ENCODE assay signal across 8 cellular contexts in the genomic region with DNA sequence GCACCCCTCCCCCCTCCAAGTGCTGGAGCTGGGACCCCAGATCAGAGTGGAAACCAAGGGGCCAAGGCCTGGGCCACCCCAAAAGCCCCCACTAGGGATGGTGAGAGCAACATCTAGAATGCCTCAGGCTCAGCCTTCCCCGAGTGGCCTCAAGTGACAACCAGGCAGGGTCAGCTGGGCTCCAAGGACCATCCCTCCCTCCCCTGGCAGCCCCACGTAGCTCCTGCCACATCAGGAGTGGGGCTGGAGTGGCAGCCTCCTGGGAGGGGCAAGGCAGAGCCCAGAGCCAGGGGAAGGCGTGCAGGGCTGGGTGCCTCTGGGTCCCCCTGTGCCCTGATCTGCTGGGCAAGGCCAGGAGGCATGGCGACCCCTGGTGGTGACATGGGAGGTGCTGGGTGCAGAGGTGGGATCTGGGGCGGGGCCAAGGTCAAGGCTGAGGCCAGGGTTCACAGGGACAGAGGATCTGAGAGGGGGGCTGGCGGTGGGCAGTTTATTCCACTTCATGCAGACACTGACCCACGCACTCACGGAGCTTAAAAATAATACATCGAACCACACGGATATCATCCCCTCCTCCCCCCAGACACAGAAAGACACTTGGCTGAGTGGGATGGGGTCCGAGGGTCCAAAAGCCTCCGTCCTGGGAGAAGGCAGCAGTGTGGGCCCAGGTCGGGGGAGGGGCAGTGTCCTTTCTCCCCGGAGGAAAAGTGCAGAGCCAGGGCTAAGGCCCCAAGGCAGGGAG. TPM values are rescaled to one million over a fixed set of nuclear protein-coding genes. Genes with fewer than 3 reads are reported as not detected.
DNase-seq lines count a peak whose midpoint lies in the region; ATAC-seq and TF ChIP-seq lines count a peak whose summit lies in the region.

No MANE protein-coding gene starts in this region.

- no peaks in the 10 kb centered on the region for H3K4me1 Mint-ChIP-seq in activated CD8-positive, alpha-beta memory T cell treated with anti-CD3 and anti-CD28 coated beads, Interleukin-2, amount 10 ng/mL, durations not matched to agents 7 days and 5 days
- H3K4me1 Mint-ChIP-seq in naive thymus-derived CD8-positive, alpha-beta T cell = peaks cover 6 to 11% (median 8%) of the 10 kb centered on the region in 4 donors
- peaks cover 21 to 40% of the 10 kb centered on the region in 2 donors for H3K4me1 Mint-ChIP-seq in stimulated activated naive B cell treated with anti-CD40 and anti-IgM and Interleukin-4, amounts not matched to agents 10 μg/mL and 1 μg/mL and 100 μg/mL, for 72 hours

- TF ChIP-seq CTCF in GM12864 (IDR thresholded peaks at IDR 0.05; ENCODE audit: low read depth, low read length, missing control alignments) = peak; percentile 95
- peak; percentile 77 for TF ChIP-seq CTCF in epithelial cell of esophagus (IDR thresholded peaks at IDR 0.05; ENCODE audit: insufficient read depth, low read depth, low read length, missing control alignments)

- POLR2A ChIA-PET in naive thymus-derived CD8-positive, alpha-beta T cell (lab: Charles Lee) = interaction anchor here (1.1 to 45.7 kb wide), 4 partner anchors 9 to 150 kb away, joined by 4 to 2449 read pairs (median 10); a partner anchor contains a TSS

- no peaks in the 10 kb centered on the region for H3K9me3 Mint-ChIP-seq in activated CD8-positive, alpha-beta memory T cell treated with anti-CD3 and anti-CD28 coated beads, Interleukin-2, amount 10 ng/mL, durations not matched to agents 7 days and 5 days (ENCODE audit: low read depth)
- no peaks in the 10 kb centered on the region for H3K9me3 Mint-ChIP-seq in naive thymus-derived CD8-positive, alpha-beta T cell
- no peaks in the 10 kb centered on the region for H3K9me3 Mint-ChIP-seq in stimulated activated naive B cell treated with anti-CD40 and anti-IgM and Interleukin-4, amounts not matched to agents 10 μg/mL and 1 μg/mL and 100 μg/mL, for 72 hours

- H3K27me3 Mint-ChIP-seq in activated CD8-positive, alpha-beta memory T cell treated with anti-CD3 and anti-CD28 coated beads, Interleukin-2, amount 10 ng/mL, durations not matched to agents 7 days and 5 days = no peaks in the 10 kb centered on the region
- no peaks in the 10 kb centered on the region for H3K27me3 Mint-ChIP-seq in naive thymus-derived CD8-positive, alpha-beta T cell
- no peaks in the 10 kb centered on the region for H3K27me3 Mint-ChIP-seq in stimulated activated naive B cell treated with anti-CD40 and anti-IgM and Interleukin-4, amounts not matched to agents 10 μg/mL and 1 μg/mL and 100 μg/mL, for 72 hours

- no peak for DNase-seq in GM12864 (ENCODE audit: low read depth)
- peak; percentile 54 to 75 for DNase-seq in NOMO-1 (lab: John Stamatoyannopoulos, UW; ENCODE audit: unreplicated experiment in 2 of 2)
- peak; percentile 94 for DNase-seq in activated CD8-positive, alpha-beta memory T cell treated with anti-CD3 and anti-CD28 coated beads, Interleukin-2, amount 10 ng/mL, durations not matched to agents 7 days and 5 days
- peak; percentile 64 for DNase-seq in epithelial cell of esophagus (ENCODE audit: low read depth)
- DNase-seq in naive thymus-derived CD8-positive, alpha-beta T cell = peak; percentile 80 to 95 (median 90)
- peak; percentile 82 for DNase-seq in stimulated activated naive B cell treated with anti-CD40 and anti-IgM and Interleukin-4, amounts not matched to agents 10 μg/mL and 1 μg/mL and 100 μg/mL, for 72 hours

- H3K36me3 Mint-ChIP-seq in activated CD8-positive, alpha-beta memory T cell treated with anti-CD3 and anti-CD28 coated beads, Interleukin-2, amount 10 ng/mL, durations not matched to agents 7 days and 5 days = no peaks in the 10 kb centered on the region
- H3K36me3 Mint-ChIP-seq in naive thymus-derived CD8-positive, alpha-beta T cell = peaks cover 0 to 26% (median under 1%) of the 10 kb centered on the region in 3 donors
- H3K36me3 Mint-ChIP-seq in stimulated activated naive B cell treated with anti-CD40 and anti-IgM and Interleukin-4, amounts not matched to agents 10 μg/mL and 1 μg/mL and 100 μg/mL, for 72 hours = peaks cover 24% of the 10 kb centered on the region in 2 donors

- CTCF ChIA-PET in activated CD8-positive, alpha-beta memory T cell treated with anti-CD3 and anti-CD28 coated beads, Interleukin-2, amount 10 ng/mL, durations not matched to agents 7 days and 5 days (lab: Charles Lee) = interaction anchor here (0.6 to 31.3 kb wide), 16 partner anchors 9 to 440 kb away, joined by 3 to 1163 read pairs (median 4); a partner anchor contains a TSS

- ATAC-seq in HG03066 (IDR thresholded peaks at IDR 0.05; ENCODE audit: low read depth, unreplicated experiment) (peak; percentile 67), HG03135 (IDR thresholded peaks at IDR 0.05; ENCODE audit: unreplicated experiment) (no peak)
- ATAC-seq in activated CD8-positive, alpha-beta memory T cell treated with anti-CD3 and anti-CD28 coated beads, Interleukin-2, amount 10 ng/mL, durations not matched to agents 7 days and 5 days = peak; percentile 98
- ATAC-seq in naive thymus-derived CD8-positive, alpha-beta T cell = peak; percentile 93 to 98
- peak; percentile 97 to 98 for ATAC-seq in stimulated activated naive B cell treated with anti-CD40 and anti-IgM and Interleukin-4, amounts not matched to agents 10 μg/mL and 1 μg/mL and 100 μg/mL, for 72 hours (replicated peaks)

- no peak overlapping the region for H3K4me3 Mint-ChIP-seq in activated CD8-positive, alpha-beta memory T cell treated with anti-CD3 and anti-CD28 coated beads, Interleukin-2, amount 10 ng/mL, durations not matched to agents 7 days and 5 days
- no peak overlapping the region for H3K4me3 Mint-ChIP-seq in naive thymus-derived CD8-positive, alpha-beta T cell
- H3K4me3 Mint-ChIP-seq in stimulated activated naive B cell treated with anti-CD40 and anti-IgM and Interleukin-4, amounts not matched to agents 10 μg/mL and 1 μg/mL and 100 μg/mL, for 72 hours = no peak overlapping the region

- H3K4me3 ChIP-seq in GM12864 (ENCODE audit: low read depth, low read length) = no peak overlapping the region
- H3K4me3 ChIP-seq in epithelial cell of esophagus (ENCODE audit: low read length) = no peak overlapping the region

- no peak overlapping the region for H3K27ac Mint-ChIP-seq in activated CD8-positive, alpha-beta memory T cell treated with anti-CD3 and anti-CD28 coated beads, Interleukin-2, amount 10 ng/mL, durations not matched to agents 7 days and 5 days
- peak overlapping the region in 3 of 10 donors; percentile 9 to 68 (median 45) for H3K27ac Mint-ChIP-seq in naive thymus-derived CD8-positive, alpha-beta T cell
- peak overlapping the region; percentile 37 for H3K27ac Mint-ChIP-seq in stimulated activated naive B cell treated with anti-CD40 and anti-IgM and Interleukin-4, amounts not matched to agents 10 μg/mL and 1 μg/mL and 100 μg/mL, for 72 hours

RNA-seq across cellular contexts. Expression of a gene that starts 15.8 kb away (rescaled TPM):
- 100 to 1,000 TPM; 149 to 155 TPM for total RNA-seq in activated CD8-positive, alpha-beta memory T cell treated with anti-CD3 and anti-CD28 coated beads, Interleukin-2, amount 10 ng/mL, durations not matched to agents 7 days and 5 days
- total RNA-seq in naive thymus-derived CD8-positive, alpha-beta T cell = 100 to 1,000 TPM; 217 to 226 TPM
- 100 to 1,000 TPM; 137 to 164 (median 154) TPM for polyA plus RNA-seq in naive thymus-derived CD8-positive, alpha-beta T cell

RNA-seq across cellular contexts. Expression of a gene that starts 22.8 kb away (rescaled TPM):
- total RNA-seq in activated CD8-positive, alpha-beta memory T cell treated with anti-CD3 and anti-CD28 coated beads, Interleukin-2, amount 10 ng/mL, durations not matched to agents 7 days and 5 days = 10 to 100 TPM; 27.3 to 27.9 TPM
- total RNA-seq in naive thymus-derived CD8-positive, alpha-beta T cell = 10 to 100 TPM; 39.5 to 41.4 TPM
- 1 to 10 TPM; 3.4 to 4.2 (median 3.6) TPM for polyA plus RNA-seq in naive thymus-derived CD8-positive, alpha-beta T cell

RNA-seq across cellular contexts. Expression of a gene that starts 30.2 kb away (rescaled TPM):
- total RNA-seq in activated CD8-positive, alpha-beta memory T cell treated with anti-CD3 and anti-CD28 coated beads, Interleukin-2, amount 10 ng/mL, durations not matched to agents 7 days and 5 days = 10 to 100 TPM; 11.7 to 12.3 TPM
- 10 to 100 TPM; 13.4 to 16.0 TPM for total RNA-seq in naive thymus-derived CD8-positive, alpha-beta T cell
- 1 to 10 TPM; 4.7 to 6.6 (median 5.3) TPM for polyA plus RNA-seq in naive thymus-derived CD8-positive, alpha-beta T cell

RNA-seq across cellular contexts. Expression of a gene that starts 41.5 kb away (rescaled TPM):
- total RNA-seq in activated CD8-positive, alpha-beta memory T cell treated with anti-CD3 and anti-CD28 coated beads, Interleukin-2, amount 10 ng/mL, durations not matched to agents 7 days and 5 days = not detected
- under 1 TPM; 0.55 to 0.69 TPM for total RNA-seq in naive thymus-derived CD8-positive, alpha-beta T cell
- not detected for polyA plus RNA-seq in naive thymus-derived CD8-positive, alpha-beta T cell

RNA-seq across cellular contexts. Expression of a gene that starts 49.8 kb away (rescaled TPM):
- under 1 TPM; 0.50 to 0.61 TPM for total RNA-seq in activated CD8-positive, alpha-beta memory T cell treated with anti-CD3 and anti-CD28 coated beads, Interleukin-2, amount 10 ng/mL, durations not matched to agents 7 days and 5 days
- total RNA-seq in naive thymus-derived CD8-positive, alpha-beta T cell = 10 to 100 TPM in 1 of 2 experiments, 1 to 10 TPM in 1; 9.0 to 10.3 TPM
- polyA plus RNA-seq in naive thymus-derived CD8-positive, alpha-beta T cell = under 1 TPM; 0.09 to 0.38 (median 0.13) TPM
